ENCODE assay signal across 19 cellular contexts in the genomic region with DNA sequence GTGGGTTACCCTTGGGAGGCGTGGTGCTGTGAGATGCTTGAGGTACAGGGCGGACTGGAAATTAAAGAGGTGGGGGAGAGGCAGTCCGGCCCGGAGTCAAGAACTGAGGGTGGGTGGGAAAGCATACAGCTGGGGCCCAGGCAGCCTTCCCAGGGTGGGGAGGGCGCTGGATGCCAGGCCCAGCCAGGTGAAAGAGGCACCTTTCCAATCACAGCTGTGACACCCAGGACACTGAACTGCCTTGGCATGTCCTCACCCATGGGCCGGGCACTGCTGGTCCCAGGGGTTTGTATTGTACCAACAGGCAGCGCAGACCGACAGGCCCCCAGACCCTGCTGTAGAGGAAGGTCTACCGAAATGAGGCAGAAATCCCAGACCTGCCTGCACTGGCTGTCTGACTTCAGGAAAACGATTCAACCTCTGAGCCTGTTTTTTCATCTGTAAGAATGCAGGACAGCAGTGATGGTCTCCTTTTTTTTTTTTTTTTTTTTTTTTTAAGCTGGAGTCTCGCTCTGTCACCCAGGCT. TPM values are rescaled to one million over a fixed set of nuclear protein-coding genes. Genes with fewer than 3 reads are reported as not detected.
DNase-seq lines count a peak whose midpoint lies in the region; ATAC-seq and TF ChIP-seq lines count a peak whose summit lies in the region.
"Had no signal": no experiment of that assay in that cellular context is flagged by ENCODE, and none has a peak within 500 bp of the region (broad histone marks: within the 10 kb centered on the region; RNA-seq: fewer than 3 reads in every experiment).

No MANE protein-coding gene starts in this region.

- peaks cover 3% of the 10 kb centered on the region in 2 donors for H3K4me1 ChIP-seq in breast epithelium

- H3K4me3 Mint-ChIP-seq in MCF 10A (ENCODE audit: unreplicated experiment) (peak overlapping the region; percentile 94), WTC11 (peak overlapping the region; percentile 94; the same call in 1 of the 2 replicates), mesothelial cell of epicardium (peak overlapping the region; percentile 94)
- peak overlapping the region; percentile 98 for H3K4me3 Mint-ChIP-seq in stimulated activated effector memory CD8-positive, alpha-beta T cell treated with anti-CD3 and anti-CD28 coated beads, Interleukin-12 subunit alpha, Interleukin-12 subunit beta, amount 100 ng/mL, for 72 hours

- no TSS peak for BruUV-seq in MCF 10A (replicated peaks; lab: Mats Ljungman, UMichigan)

- no peak for TF ChIP-seq POLR2A in breast epithelium (IDR thresholded peaks at IDR 0.05)

- DNase-seq in MCF 10A (ENCODE audit: unreplicated experiment) (no peak), breast epithelium (ENCODE audit: low spot score in 2 of 2) (no peak), WTC11 (ENCODE audit: low spot score) (no peak), mesothelial cell of epicardium (ENCODE audit: low spot score in 2 of 2, unreplicated experiment in 2 of 2) (no peak), RWPE1 (ENCODE audit: low spot score) (no peak), GM19240 (ENCODE audit: insufficient read length, low spot score) (no peak)
- DNase-seq in stimulated activated effector memory CD8-positive, alpha-beta T cell treated with anti-CD3 and anti-CD28 coated beads, Interleukin-12 subunit alpha, Interleukin-12 subunit beta, amount 100 ng/mL, for 72 hours (ENCODE audit: low spot score in 2 of 2) = no peak
- DNase-seq: activated CD4-positive, alpha-beta T cell treated with anti-CD3 and anti-CD28 coated beads for 48 hours; endodermal cell; glutamatergic neuron; small intestine had no signal

- POLR2A ChIA-PET in MCF 10A (lab: Yijun Ruan, JAX) = interaction anchor here (0.5 to 1.2 kb wide), 2 partner anchors 108 to 608 kb away, joined by 3 read pairs; no protein-coding TSS in a partner anchor
- POLR2A ChIA-PET in WTC11 (lab: Charles Lee) = interaction anchor here (0.6 to 0.7 kb wide), 3 partner anchors 60 to 279 kb away, joined by 3 to 5 read pairs (median 4); no protein-coding TSS in a partner anchor
- POLR2A ChIA-PET in RWPE1 (lab: Yijun Ruan, JAX; ENCODE audit: low non-redundant PET) = interaction anchor here (0.7 kb wide), 1 partner anchor 108 kb away, joined by 3 read pairs; no protein-coding TSS in a partner anchor

- no peak overlapping the region for H3K27ac ChIP-seq in breast epithelium
- no peak overlapping the region; the same call in 1 of the 2 replicates for H3K27ac ChIP-seq in RWPE1
- H3K27ac ChIP-seq: HL-60 had no signal

- intact Hi-C loops in MCF 10A (cut with micrococcal nuclease) = loop anchor here (1.0 to 5.0 kb wide), 5 partner anchors 68 to 355 kb away; partner anchors contain the start of gene CD52
- intact Hi-C loops in breast epithelium (cut with DNase I; ENCODE audit: low total_unique reads) = no loop called here

- no peak overlapping the region for H3K27ac Mint-ChIP-seq in MCF 10A (ENCODE audit: low read depth, unreplicated experiment)
- H3K27ac Mint-ChIP-seq in WTC11 = no peak overlapping the region
- H3K27ac Mint-ChIP-seq in mesothelial cell of epicardium = peak overlapping the region; percentile 28
- no peak overlapping the region for H3K27ac Mint-ChIP-seq in stimulated activated effector memory CD8-positive, alpha-beta T cell treated with anti-CD3 and anti-CD28 coated beads, Interleukin-12 subunit alpha, Interleukin-12 subunit beta, amount 100 ng/mL, for 72 hours
- H3K27ac Mint-ChIP-seq: endodermal cell, H9 had no signal

- H3K9me3 Mint-ChIP-seq in MCF 10A (ENCODE audit: unreplicated experiment) (no peaks in the 10 kb centered on the region), WTC11 (no peaks in the 10 kb centered on the region), mesothelial cell of epicardium (no peaks in the 10 kb centered on the region)
- H3K9me3 Mint-ChIP-seq in stimulated activated effector memory CD8-positive, alpha-beta T cell treated with anti-CD3 and anti-CD28 coated beads, Interleukin-12 subunit alpha, Interleukin-12 subunit beta, amount 100 ng/mL, for 72 hours = no peaks in the 10 kb centered on the region
- H3K9me3 Mint-ChIP-seq: endodermal cell, H9 had no signal

- H3K4me1 Mint-ChIP-seq in MCF 10A (ENCODE audit: insufficient read depth, unreplicated experiment) = peaks cover 11% of the 10 kb centered on the region
- H3K4me1 Mint-ChIP-seq in WTC11 = peaks cover 8% of the 10 kb centered on the region
- peaks cover 15% of the 10 kb centered on the region for H3K4me1 Mint-ChIP-seq in mesothelial cell of epicardium
- H3K4me1 Mint-ChIP-seq in stimulated activated effector memory CD8-positive, alpha-beta T cell treated with anti-CD3 and anti-CD28 coated beads, Interleukin-12 subunit alpha, Interleukin-12 subunit beta, amount 100 ng/mL, for 72 hours = peaks cover 22% of the 10 kb centered on the region

- ATAC-seq in WTC11 (no peak), GM21360 (IDR thresholded peaks at IDR 0.05; ENCODE audit: unreplicated experiment) (no peak)
- no peak for ATAC-seq in stimulated activated effector memory CD8-positive, alpha-beta T cell treated with anti-CD3 and anti-CD28 coated beads, Interleukin-12 subunit alpha, Interleukin-12 subunit beta, amount 100 ng/mL, for 72 hours

- no peak overlapping the region for H3K4me3 ChIP-seq in breast epithelium
- H3K4me3 ChIP-seq: ovary had no signal

- no peaks in the 10 kb centered on the region for H3K36me3 Mint-ChIP-seq in MCF 10A (ENCODE audit: insufficient read depth, unreplicated experiment)
- no peaks in the 10 kb centered on the region for H3K36me3 Mint-ChIP-seq in WTC11
- H3K36me3 Mint-ChIP-seq in mesothelial cell of epicardium = no peaks in the 10 kb centered on the region
- H3K36me3 Mint-ChIP-seq in stimulated activated effector memory CD8-positive, alpha-beta T cell treated with anti-CD3 and anti-CD28 coated beads, Interleukin-12 subunit alpha, Interleukin-12 subunit beta, amount 100 ng/mL, for 72 hours = no peaks in the 10 kb centered on the region

- peaks cover 0 to 2% of the 10 kb centered on the region in 2 donors for H3K27me3 ChIP-seq in breast epithelium
- H3K27me3 ChIP-seq: ovary had no signal

- H3K36me3 ChIP-seq in breast epithelium = no peaks in the 10 kb centered on the region
- H3K36me3 ChIP-seq: left lung, ovary had no signal

- no peaks in the 10 kb centered on the region for H3K27me3 Mint-ChIP-seq in MCF 10A (ENCODE audit: insufficient read depth, unreplicated experiment)
- H3K27me3 Mint-ChIP-seq in WTC11 (ENCODE audit: low read depth) = peaks cover 55% of the 10 kb centered on the region
- peaks cover 2% of the 10 kb centered on the region for H3K27me3 Mint-ChIP-seq in mesothelial cell of epicardium (ENCODE audit: low read depth)

- no peaks in the 10 kb centered on the region for H3K9me3 ChIP-seq in breast epithelium
- H3K9me3 ChIP-seq: left lung, ovary had no signal

- CTCF ChIA-PET in MCF 10A (lab: Yijun Ruan, JAX) = interaction anchor here (0.6 to 6.5 kb wide), 29 partner anchors 9 to 535 kb away, joined by 3 to 55 read pairs (median 4); partner anchors contain the start of genes C1orf232, SLC30A2 and ZNF593
- CTCF ChIA-PET in WTC11 (lab: Charles Lee) = interaction anchor here (0.6 to 6.2 kb wide), 38 partner anchors 8 to 372 kb away, joined by 3 to 136 read pairs (median 6); partner anchors contain the start of genes CATSPER4, CEP85, EXTL1 and PAQR7
- CTCF ChIA-PET in RWPE1 (lab: Yijun Ruan, JAX) = interaction anchor here (0.6 to 1.4 kb wide), 12 partner anchors 8 to 381 kb away, joined by 3 to 16 read pairs (median 5); no protein-coding TSS in a partner anchor

- TF ChIP-seq CTCF in MCF 10A (IDR thresholded peaks at IDR 0.05; ENCODE audit: unreplicated experiment) = no peak
- no peak for TF ChIP-seq CTCF in breast epithelium (IDR thresholded peaks at IDR 0.05)
- no peak for TF ChIP-seq CTCF in WTC11 (IDR thresholded peaks at IDR 0.05)
- TF ChIP-seq CTCF in mesothelial cell of epicardium (IDR thresholded peaks at IDR 0.05; ENCODE audit: unreplicated experiment) = no peak
- TF ChIP-seq CTCF in RWPE1 (conservative IDR thresholded peaks at IDR 0.05; ENCODE audit: low read depth) = no peak

RNA-seq across cellular contexts. Expression of gene SLC30A2, which starts 9.1 kb away (rescaled TPM):
- total RNA-seq in MCF 10A (2022) (not detected in 2 replicates), breast epithelium (1 to 10 TPM in 1 of 3 donors, under 1 TPM in 2; 0.16 to 1.3 (median 0.33) TPM), WTC11 (2021) (0.15 to 0.41 TPM (median 0.41 TPM) in 3 replicates), mesothelial cell of epicardium (9.2 to 10.7 TPM (median 10.3 TPM) in 3 replicates)
- total RNA-seq: A172, endodermal cell, fibroblast of lung, RPMI7951 had no signal

RNA-seq across cellular contexts. Expression of gene EXTL1, which starts 15.2 kb away (rescaled TPM):
- total RNA-seq in MCF 10A (2022) (not detected in 2 replicates), breast epithelium (1 to 10 TPM in 1 of 3 donors, under 1 TPM in 1, not detected in 1; 0.98 to 2.8 TPM), WTC11 (2021) (1.3 to 2.1 TPM (median 1.9 TPM) in 3 replicates), mesothelial cell of epicardium (6.9 to 8.2 TPM (median 7.1 TPM) in 3 replicates)
- total RNA-seq: A172 had no signal

RNA-seq across cellular contexts. Expression of gene TRIM63, which starts 30.6 kb away (rescaled TPM):
- total RNA-seq in MCF 10A (2022) (not detected in 2 replicates), breast epithelium (1 to 10 TPM in 2 of 3 donors, not detected in 1; 2.2 to 4.0 TPM), WTC11 (2021) (not detected in 3 replicates), mesothelial cell of epicardium (1.4 to 1.9 TPM (median 1.7 TPM) in 3 replicates)
- total RNA-seq: A172, endodermal cell, fibroblast of lung, H9 had no signal

RNA-seq across cellular contexts. Expression of gene PAFAH2, which starts 39.0 kb away (rescaled TPM):
- total RNA-seq in MCF 10A (2022) (12.8 and 22.3 TPM in 2 replicates), breast epithelium (10 to 100 TPM in 1 of 3 donors, 1 to 10 TPM in 2; 8.2 to 19.9 (median 9.8) TPM), WTC11 (2021) (9.4 to 11.8 TPM (median 11.5 TPM) in 3 replicates), mesothelial cell of epicardium (8.7 to 9.9 TPM (median 9.1 TPM) in 3 replicates)
